Comparison of ENCODE assay signal across 6 cellular contexts in the genomic region with DNA sequence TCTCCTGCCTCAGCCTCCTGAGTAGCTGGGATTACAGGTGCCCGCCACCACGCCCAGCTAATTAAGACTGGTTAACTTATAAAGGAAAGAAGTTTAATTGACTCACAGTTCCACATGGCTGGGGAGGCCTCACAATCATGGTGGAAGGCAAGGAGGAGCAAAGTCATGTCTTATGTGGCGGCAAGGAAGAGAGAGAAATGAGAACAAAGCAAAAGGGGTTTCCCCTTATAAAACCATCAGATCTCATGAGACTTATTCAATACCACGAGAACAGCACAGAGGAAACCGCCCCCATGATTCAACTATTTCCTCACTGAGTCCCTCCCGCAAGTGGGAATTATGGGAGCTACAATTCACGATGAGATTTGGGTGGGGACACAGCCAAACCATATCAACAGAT. TPM values are rescaled to one million over a fixed set of nuclear protein-coding genes. Genes with fewer than 3 reads are reported as not detected.
A peak's percentile ranks its signal among the peaks of the same experiment; 100 is the strongest.
DNase-seq lines count a peak whose midpoint lies in the region; ATAC-seq, FAIRE-seq and TF ChIP-seq lines count a peak whose summit lies in the region.
"Not testable (repeated sequence)": the region's sequence is repeated elsewhere in the genome, so short reads cannot be mapped to it uniquely, and the experiment has no call there.

No MANE protein-coding gene starts in this region.

- H3K4me1 ChIP-seq in K562 (replicated peaks in 1 of 2; ENCODE audit: control insufficient read depth in 2 of 2, insufficient read depth in 2 of 2, low read length in 2 of 2); kidney (ENCODE audit: control insufficient read depth in 1 of 2, insufficient read depth in 1 of 2, low read depth in 1 of 2, low read length in 2 of 2): not testable (repeated sequence)

- H3K4me3 Mint-ChIP-seq in activated B cell treated with CpG ODN at 0.5 μM for 24 hours; activated CD8-positive, alpha-beta T cell treated with anti-CD3 and anti-CD28 coated beads for 36 hours; activated T-helper 17 cell treated with anti-CD3 and anti-CD28 coated beads, Interleukin-2, amount 50 U/mL, for 72 hours; stimulated activated naive B cell treated with anti-CD40 and anti-IgM and Interleukin-4, amounts not matched to agents 10 μg/mL and 1 μg/mL and 100 μg/mL, for 72 hours: not testable (repeated sequence)

- not testable (repeated sequence) for FAIRE-seq in K562 (lab: Jason Lieb, UNC); kidney (lab: Jason Lieb, UNC)

- in situ Hi-C loops in K562 (cut with MboI) = not testable (repeated sequence)

- H3K79me2 ChIP-seq in K562 (ENCODE audit: control insufficient read depth, insufficient read depth, low read length) = not testable (repeated sequence)

- 13% methylated on average over 7 of the region's 7 CpGs for WGBS in K562 (ENCODE audit: insufficient coverage, low coverage, missing lambda C conversion rate)

- not testable (repeated sequence) for H3K36me3 ChIP-seq in K562 (ENCODE audit: control insufficient read depth, insufficient read depth, low read length); kidney (ENCODE audit: control insufficient read depth in 1 of 2, insufficient read depth in 2 of 2, low read length in 2 of 2)

- H3K4me1 Mint-ChIP-seq in activated B cell treated with CpG ODN at 0.5 μM for 24 hours = peaks cover 11% of the 10 kb centered on the region
- H3K4me1 Mint-ChIP-seq in activated CD8-positive, alpha-beta T cell treated with anti-CD3 and anti-CD28 coated beads for 36 hours (ENCODE audit: low read depth) = peaks cover 10% of the 10 kb centered on the region
- not testable (repeated sequence) for H3K4me1 Mint-ChIP-seq in activated T-helper 17 cell treated with anti-CD3 and anti-CD28 coated beads, Interleukin-2, amount 50 U/mL, for 72 hours
- peaks cover 16 to 28% of the 10 kb centered on the region in 2 donors for H3K4me1 Mint-ChIP-seq in stimulated activated naive B cell treated with anti-CD40 and anti-IgM and Interleukin-4, amounts not matched to agents 10 μg/mL and 1 μg/mL and 100 μg/mL, for 72 hours

- not testable (repeated sequence) for H3K36me3 Mint-ChIP-seq in activated B cell treated with CpG ODN at 0.5 μM for 24 hours (ENCODE audit: low read depth); activated CD8-positive, alpha-beta T cell treated with anti-CD3 and anti-CD28 coated beads for 36 hours (ENCODE audit: low read depth); activated T-helper 17 cell treated with anti-CD3 and anti-CD28 coated beads, Interleukin-2, amount 50 U/mL, for 72 hours (ENCODE audit: low read depth); stimulated activated naive B cell treated with anti-CD40 and anti-IgM and Interleukin-4, amounts not matched to agents 10 μg/mL and 1 μg/mL and 100 μg/mL, for 72 hours

- not testable (repeated sequence) for TF ChIP-seq POLR2A in K562 (conservative IDR thresholded peaks at IDR 0.05)

- H3K9me3 ChIP-seq in K562 (replicated peaks; ENCODE audit: control insufficient read depth, insufficient read depth, low read depth, low read length) = not testable (repeated sequence)
- H3K9me3 ChIP-seq in kidney (ENCODE audit: control insufficient read depth in 1 of 2, low read length in 2 of 2) = peaks cover 0 to 11% of the 10 kb centered on the region in 2 donors

- H2AFZ ChIP-seq in K562 (ENCODE audit: low read depth, low read length) = not testable (repeated sequence)

- H3K9me1 ChIP-seq in K562 (ENCODE audit: control insufficient read depth, insufficient read depth, low read length) = not testable (repeated sequence)

- H3K27ac Mint-ChIP-seq in activated B cell treated with CpG ODN at 0.5 μM for 24 hours; activated CD8-positive, alpha-beta T cell treated with anti-CD3 and anti-CD28 coated beads for 36 hours; activated T-helper 17 cell treated with anti-CD3 and anti-CD28 coated beads, Interleukin-2, amount 50 U/mL, for 72 hours; stimulated activated naive B cell treated with anti-CD40 and anti-IgM and Interleukin-4, amounts not matched to agents 10 μg/mL and 1 μg/mL and 100 μg/mL, for 72 hours: not testable (repeated sequence)

- H3K9me3 Mint-ChIP-seq in activated B cell treated with CpG ODN at 0.5 μM for 24 hours = peaks cover 15% of the 10 kb centered on the region
- H3K9me3 Mint-ChIP-seq in activated CD8-positive, alpha-beta T cell treated with anti-CD3 and anti-CD28 coated beads for 36 hours; activated T-helper 17 cell treated with anti-CD3 and anti-CD28 coated beads, Interleukin-2, amount 50 U/mL, for 72 hours: not testable (repeated sequence)
- peaks cover 18 to 20% of the 10 kb centered on the region in 2 donors for H3K9me3 Mint-ChIP-seq in stimulated activated naive B cell treated with anti-CD40 and anti-IgM and Interleukin-4, amounts not matched to agents 10 μg/mL and 1 μg/mL and 100 μg/mL, for 72 hours

- not testable (repeated sequence) for H3K27ac ChIP-seq in K562 (ENCODE audit: extremely low read depth, low read depth, low read length); kidney (ENCODE audit: low read depth in 2 of 2, low read length in 2 of 2)

- not testable (repeated sequence) for H4K20me1 ChIP-seq in K562 (replicated peaks; ENCODE audit: control insufficient read depth, insufficient read depth, low read length)

- not testable (repeated sequence) for TF ChIP-seq RAD21 in K562 (CRISPR knock-in tag; conservative IDR thresholded peaks at IDR 0.05 in 1 of 2, IDR thresholded peaks at IDR 0.05 in 1 of 2)

- not testable (repeated sequence) for H3K9ac ChIP-seq in K562 (ENCODE audit: insufficient read depth in 1 of 2, low read depth in 2 of 2, low read length in 2 of 2); kidney (ENCODE audit: low read length in 2 of 2)

- intact Hi-C loops in activated B cell treated with CpG ODN at 0.5 μM for 24 hours (cut with micrococcal nuclease); activated CD8-positive, alpha-beta T cell treated with anti-CD3 and anti-CD28 coated beads for 36 hours (cut with micrococcal nuclease); K562 (cut with micrococcal nuclease); kidney (cut with DNase I): not testable (repeated sequence)

- not testable (repeated sequence) for H3K4me2 ChIP-seq in K562 (ENCODE audit: insufficient read depth, low read length)

- CTCF ChIA-PET in activated B cell treated with CpG ODN at 0.5 μM for 24 hours (lab: Charles Lee) = interaction anchor here (1.1 kb wide), 1 partner anchor 31 kb away, joined by 3 read pairs; no protein-coding TSS in a partner anchor
- CTCF ChIA-PET in activated CD8-positive, alpha-beta T cell treated with anti-CD3 and anti-CD28 coated beads for 36 hours (lab: Charles Lee) = interaction anchor here (4.0 kb wide), 1 partner anchor 31 kb away, joined by 19 read pairs; no protein-coding TSS in a partner anchor
- CTCF ChIA-PET in K562 (lab: Yijun Ruan, JAX; ENCODE audit: low intra/inter-chr PET ratio) = not testable (repeated sequence)

- BruUV-seq in K562 (replicated peaks; lab: Mats Ljungman, UMichigan) = not testable (repeated sequence)

- not testable (repeated sequence) for H3K27me3 Mint-ChIP-seq in activated B cell treated with CpG ODN at 0.5 μM for 24 hours; activated CD8-positive, alpha-beta T cell treated with anti-CD3 and anti-CD28 coated beads for 36 hours; activated T-helper 17 cell treated with anti-CD3 and anti-CD28 coated beads, Interleukin-2, amount 50 U/mL, for 72 hours; stimulated activated naive B cell treated with anti-CD40 and anti-IgM and Interleukin-4, amounts not matched to agents 10 μg/mL and 1 μg/mL and 100 μg/mL, for 72 hours

- H3K4me3 ChIP-seq in K562; kidney (ENCODE audit: low read length in 2 of 2): not testable (repeated sequence)

- POLR2A ChIA-PET in activated B cell treated with CpG ODN at 0.5 μM for 24 hours (lab: Charles Lee) = interaction anchor here (0.7 kb wide), 1 partner anchor 81 kb away, joined by 6 read pairs; no protein-coding TSS in a partner anchor
- POLR2A ChIA-PET in activated CD8-positive, alpha-beta T cell treated with anti-CD3 and anti-CD28 coated beads for 36 hours (lab: Charles Lee) = not testable (repeated sequence)
- POLR2A ChIA-PET in K562 (lab: Yijun Ruan, JAX) = interaction anchor here (0.6 to 1.1 kb wide), 2 partner anchors 22 to 25 kb away, joined by 3 to 4 read pairs; no protein-coding TSS in a partner anchor

- TF ChIP-seq EP300 in K562 (IDR thresholded peaks at IDR 0.05; ENCODE audit: low read length) = not testable (repeated sequence)

- not testable (repeated sequence) for H3K27me3 ChIP-seq in K562 (ENCODE audit: control insufficient read depth in 2 of 2, insufficient read depth in 2 of 2, low read length in 2 of 2)

- peak; percentile 45 for ATAC-seq in activated B cell treated with CpG ODN at 0.5 μM for 24 hours (ENCODE audit: low read depth)
- ATAC-seq in activated CD8-positive, alpha-beta T cell treated with anti-CD3 and anti-CD28 coated beads for 36 hours = peak; percentile 49
- ATAC-seq in activated T-helper 17 cell treated with anti-CD3 and anti-CD28 coated beads, Interleukin-2, amount 50 U/mL, for 72 hours (replicated peaks) = peak; percentile 32
- ATAC-seq in K562 = not testable (repeated sequence)
- ATAC-seq in stimulated activated naive B cell treated with anti-CD40 and anti-IgM and Interleukin-4, amounts not matched to agents 10 μg/mL and 1 μg/mL and 100 μg/mL, for 72 hours (replicated peaks) = peak; percentile 68 to 82

- TF ChIP-seq CTCF in activated B cell treated with CpG ODN at 0.5 μM for 24 hours (IDR thresholded peaks at IDR 0.05); activated CD8-positive, alpha-beta T cell treated with anti-CD3 and anti-CD28 coated beads for 36 hours (IDR thresholded peaks at IDR 0.05); K562 (IDR thresholded peaks at IDR 0.05 in 2 of 3, conservative IDR thresholded peaks at IDR 0.05 in 1 of 3; ENCODE audit: insufficient read depth in 2 of 3, low read depth in 1 of 3, low read length in 3 of 3); kidney (IDR thresholded peaks at IDR 0.05; ENCODE audit: borderline replicate concordance, extremely low read depth, insufficient read depth): not testable (repeated sequence)

- DNase-seq in activated B cell treated with CpG ODN at 0.5 μM for 24 hours; K562 (ENCODE audit: extremely low read depth in 1 of 4, low spot score in 3 of 4); stimulated activated naive B cell treated with anti-CD40 and anti-IgM and Interleukin-4, amounts not matched to agents 10 μg/mL and 1 μg/mL and 100 μg/mL, for 72 hours: not testable (repeated sequence)
- DNase-seq in activated CD8-positive, alpha-beta T cell treated with anti-CD3 and anti-CD28 coated beads for 36 hours = peak; percentile 7
- DNase-seq in kidney = peak; percentile 4

RNA-seq across cellular contexts. Expression of gene RPS6KA4, which starts 59.2 kb away (rescaled TPM):
- 18.0 and 22.6 TPM in 2 replicates for total RNA-seq in activated B cell treated with CpG ODN at 0.5 μM for 24 hours
- total RNA-seq in activated CD8-positive, alpha-beta T cell treated with anti-CD3 and anti-CD28 coated beads for 36 hours = 10 to 100 TPM; 24.6 to 26.0 TPM
- total RNA-seq in activated T-helper 17 cell treated with anti-CD3 and anti-CD28 coated beads, Interleukin-2, amount 50 U/mL, for 72 hours = 10 to 100 TPM; 14.8 to 33.3 TPM
- 33.5 and 109 TPM in 2 replicates for total RNA-seq in K562 (2011; cell fraction: chromatin; rRNA removed; ENCODE audit: low replicate concordance)
- 69.5 and 71.5 TPM in 2 replicates for total RNA-seq in K562 (2011; cell fraction: nucleolus; rRNA removed)
- 35.5 and 40.0 TPM in 2 replicates for total RNA-seq in K562 (2011; cell fraction: nucleoplasm; rRNA removed)
- 19.1 and 23.0 TPM in 2 replicates for total RNA-seq in K562 (2014; rRNA removed)
- 4.5 and 7.2 TPM in 2 replicates for total RNA-seq in K562 (2014; rRNA removed; fragmentation: Illumina TruSeq; extraction: Trizol)
- total RNA-seq in K562 (2015; rRNA removed; fragmentation: Illumina TruSeq; extraction: Trizol) = 13.3 and 15.6 TPM in 2 replicates
- total RNA-seq in K562 (2021) = 20.4 and 23.8 TPM in 2 replicates
- polyA plus RNA-seq in K562 (2011; rRNA removed) = 9.8 and 12.0 TPM in 2 replicates
- polyA plus RNA-seq in K562 (2011; cell fraction: cytosol; rRNA removed) = 8.3 and 20.1 TPM in 2 replicates
- polyA plus RNA-seq in K562 (2011; cell fraction: nucleus; rRNA removed) = 42.6 and 76.4 TPM in 2 replicates
- polyA plus RNA-seq in K562 (2012) = 16.0 and 24.3 TPM in 2 replicates
- polyA plus RNA-seq in K562 (2014; fragmentation: Illumina TruSeq; extraction: Trizol) = 6.7 and 10.2 TPM in 2 replicates
- under 1 TPM; 0.15 to 0.27 TPM for polyA plus RNA-seq in K562 (2014; fragmentation: Nextera tagmentation; extraction: Ambion mirVana)
- 16.0 and 17.3 TPM in 2 replicates for polyA plus RNA-seq in K562 (2014; rRNA removed)
- polyA minus RNA-seq in K562 (2011; rRNA and poly(A)+ RNA removed) = 4.6 and 9.7 TPM in 2 replicates
- polyA minus RNA-seq in K562 (2011; cell fraction: cytosol; rRNA and poly(A)+ RNA removed) = 13.5 and 19.8 TPM in 2 replicates
- polyA minus RNA-seq in K562 (2011; cell fraction: nucleus; rRNA and poly(A)+ RNA removed) = 24.9 and 30.8 TPM in 2 replicates
- 40.2 TPM for total RNA-seq in kidney
- 13.6 TPM for polyA plus RNA-seq in kidney (ENCODE audit: insufficient read depth, low read depth, low replicate concordance)
